In genomic region chr5:141084487-141084989, GRCh38 we compare ENCODE assay signal across 8 cellular contexts. TPM values are rescaled to one million over a fixed set of nuclear protein-coding genes. Genes with fewer than 3 reads are reported as not detected.
DNase-seq lines count a peak whose midpoint lies in the region; ATAC-seq and TF ChIP-seq lines count a peak whose summit lies in the region.

No MANE protein-coding gene starts in this region.

- peak; percentile 100 for ATAC-seq in left lobe of liver

- in situ Hi-C loops in GM13976 (cut with MboI; ENCODE audit: low sequenced_read_pairs, unreplicated experiment): no loop called here

- H3K27ac ChIP-seq in cingulate gyrus (ENCODE audit: low read depth, low read length): peak overlapping the region; percentile 35

- DNase-seq in ELR (ENCODE audit: low read depth) (peak; percentile 52), UCSD-AML1 (lab: John Stamatoyannopoulos, UW; ENCODE audit: unreplicated experiment) (peak; percentile 8), left lobe of liver (ENCODE audit: low spot score) (peak; percentile 55), GM13976 (ENCODE audit: low spot score) (no peak), cerebellar nuclear complex (lab: John Stamatoyannopoulos, UW) (no peak)
- DNase-seq in stimulated activated CD4-positive, alpha-beta T cell treated with anti-CD3 and anti-CD28 coated beads, TNF-alpha, amount 100 ng/mL, for 1 hour (ENCODE audit: low read depth in 3 of 3, low spot score in 1 of 3): peak in 2 of 3 donors; percentile 2

- peak; percentile 73 for TF ChIP-seq CTCF in LNCAP (IDR thresholded peaks at IDR 0.05)
- no peak for TF ChIP-seq CTCF in GM13976 (IDR thresholded peaks at IDR 0.05; ENCODE audit: borderline replicate concordance, control extremely low read depth, extremely low read depth, insufficient read depth, missing control alignments)

RNA-seq across cellular contexts. Expression of gene PCDHB2, which starts 9.9 kb away (rescaled TPM):
- 0.08 TPM for total RNA-seq in left lobe of liver

RNA-seq across cellular contexts. Expression of gene PCDHB3, which starts 15.7 kb away (rescaled TPM):
- total RNA-seq in left lobe of liver: 0.15 TPM

RNA-seq across cellular contexts. Expression of gene PCDHB1, which starts 33.4 kb away (rescaled TPM):
- not detected for total RNA-seq in left lobe of liver

RNA-seq across cellular contexts. Expression of gene PCDHB4, which starts 37.1 kb away (rescaled TPM):
- total RNA-seq in left lobe of liver: 0.35 TPM

RNA-seq across cellular contexts. Expression of gene PCDHB5, which starts 50.5 kb away (rescaled TPM):
- 0.33 TPM for total RNA-seq in left lobe of liver

Comparison
In these comparisons a context has a peak if more than half of its experiments do, and no peak if none do; other contexts are left out.
1. DNase-seq: peak in ELR (single experiment), UCSD-AML1 (single experiment), left lobe of liver (single experiment) and stimulated activated CD4-positive, alpha-beta T cell treated with anti-CD3 and anti-CD28 coated beads, TNF-alpha, amount 100 ng/mL, for 1 hour (2 of 3); none in GM13976 (single experiment) and cerebellar nuclear complex (0 of 2).